In the genomic region with DNA sequence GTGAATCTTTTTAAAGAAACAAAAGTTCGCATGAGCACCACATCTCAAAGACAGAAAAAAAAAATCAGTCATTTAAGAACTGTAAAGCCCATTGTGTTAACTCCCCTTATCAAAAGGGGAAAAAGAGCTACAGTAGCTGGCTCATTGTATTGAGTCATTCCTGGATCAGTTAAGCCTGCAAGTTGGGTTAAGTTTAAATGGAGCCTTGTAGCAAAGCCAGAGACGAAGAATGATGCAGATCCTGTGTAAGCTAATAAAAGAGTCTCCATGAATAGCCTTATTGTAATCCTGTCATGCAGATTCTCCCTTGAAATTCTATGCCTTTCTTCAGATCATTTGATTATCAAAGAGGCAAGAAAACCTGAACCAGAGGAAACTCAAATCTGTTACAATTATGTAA, we compare ENCODE assay signal across 13 cellular contexts.
DNase-seq lines count a peak whose midpoint lies in the region; ATAC-seq, FAIRE-seq and TF ChIP-seq lines count a peak whose summit lies in the region.
"Had no signal": no experiment of that assay in that cellular context is flagged by ENCODE, and none has a peak within 500 bp of the region (broad histone marks: within the 10 kb centered on the region; RNA-seq: fewer than 3 reads in every experiment).

No MANE protein-coding gene starts in this region.

- H3K27me3 ChIP-seq in CD4-positive, alpha-beta T cell (ENCODE audit: control insufficient read depth, insufficient read depth, low read length) = no peaks in the 10 kb centered on the region
- no peaks in the 10 kb centered on the region for H3K27me3 ChIP-seq in Karpas-422 (ENCODE audit: low read length)
- no peaks in the 10 kb centered on the region for H3K27me3 ChIP-seq in naive thymus-derived CD4-positive, alpha-beta T cell (ENCODE audit: control insufficient read depth in 2 of 2, insufficient read depth in 2 of 2, low read length in 2 of 2)
- H3K27me3 ChIP-seq: gastrocnemius medialis had no signal

- H3K9me3 Mint-ChIP-seq in CD4-positive, alpha-beta T cell = no peaks in the 10 kb centered on the region
- peaks cover 0 to 10% (median 1%) of the 10 kb centered on the region in 11 donors for H3K9me3 Mint-ChIP-seq in naive thymus-derived CD4-positive, alpha-beta T cell

- POLR2A ChIA-PET in CD4-positive, alpha-beta T cell (lab: Charles Lee) = interaction anchor here (1.1 to 1.2 kb wide), 3 partner anchors 30 to 35 kb away, joined by 3 to 6 read pairs (median 5); no protein-coding TSS in a partner anchor
- POLR2A ChIA-PET in naive thymus-derived CD4-positive, alpha-beta T cell (lab: Charles Lee) = no interaction called here

- TF ChIP-seq POLR2A in GM12891 (IDR thresholded peaks at IDR 0.05; ENCODE audit: low read depth, low read length) = no peak

- no peaks in the 10 kb centered on the region for H3K36me3 ChIP-seq in Karpas-422 (ENCODE audit: insufficient read depth, low read length)
- H3K36me3 ChIP-seq in naive thymus-derived CD4-positive, alpha-beta T cell (ENCODE audit: control insufficient read depth in 2 of 3, insufficient read depth in 3 of 3, low read length in 3 of 3) = no peaks in the 10 kb centered on the region
- H3K36me3 ChIP-seq: gastrocnemius medialis had no signal

- CTCF ChIA-PET in CD4-positive, alpha-beta T cell (lab: Charles Lee) = interaction anchor here (1.5 kb wide), 1 partner anchor 10 kb away, joined by 3 read pairs; no protein-coding TSS in a partner anchor
- CTCF ChIA-PET in naive thymus-derived CD4-positive, alpha-beta T cell (lab: Charles Lee) = no interaction called here

- peaks cover 15% of the 10 kb centered on the region for H3K36me3 Mint-ChIP-seq in CD4-positive, alpha-beta T cell (ENCODE audit: low read depth)
- H3K36me3 Mint-ChIP-seq in naive thymus-derived CD4-positive, alpha-beta T cell = peaks cover 0 to 44% (median 36%) of the 10 kb centered on the region in 5 donors

- no peaks in the 10 kb centered on the region for H3K79me2 ChIP-seq in Karpas-422 (ENCODE audit: low read length)

- no peak overlapping the region for H3K4me3 ChIP-seq in Karpas-422 (ENCODE audit: low read length)
- H3K4me3 ChIP-seq in cardiac fibroblast (replicated peaks in 1 of 2; ENCODE audit: low read depth in 2 of 2, low read length in 2 of 2) = no peak overlapping the region
- H3K4me3 ChIP-seq in naive thymus-derived CD4-positive, alpha-beta T cell (ENCODE audit: low read length) = no peak overlapping the region
- H3K4me3 ChIP-seq: gastrocnemius medialis, skin epidermis had no signal

- peaks cover 20% of the 10 kb centered on the region for H3K4me1 ChIP-seq in Karpas-422 (ENCODE audit: low read length)
- no peaks in the 10 kb centered on the region for H3K4me1 ChIP-seq in naive thymus-derived CD4-positive, alpha-beta T cell (ENCODE audit: control insufficient read depth in 2 of 2, insufficient read depth in 2 of 2, low read length in 2 of 2)
- H3K4me1 ChIP-seq: gastrocnemius medialis had no signal

- no peak overlapping the region for H3K9ac ChIP-seq in Karpas-422 (ENCODE audit: low read length)

- H4K20me1 ChIP-seq in Karpas-422 (ENCODE audit: insufficient read depth, low read depth, low read length) = no peaks in the 10 kb centered on the region

- peak overlapping the region; percentile 17 for H3K4me2 ChIP-seq in Karpas-422 (ENCODE audit: low read depth, low read length, poor library complexity, severe bottlenecking)

- H3K27ac ChIP-seq in CD4-positive, alpha-beta T cell (ENCODE audit: low read depth, low read length) = no peak overlapping the region
- H3K27ac ChIP-seq in Karpas-422 (ENCODE audit: low read length) = no peak overlapping the region
- H3K27ac ChIP-seq in naive thymus-derived CD4-positive, alpha-beta T cell (ENCODE audit: low read depth, low read length) = no peak overlapping the region
- H3K27ac ChIP-seq: C4-2B, gastrocnemius medialis had no signal

- no peaks in the 10 kb centered on the region for H3K27me3 Mint-ChIP-seq in CD4-positive, alpha-beta T cell
- H3K27me3 Mint-ChIP-seq in naive thymus-derived CD4-positive, alpha-beta T cell = no peaks in the 10 kb centered on the region

- H3K4me1 Mint-ChIP-seq in CD4-positive, alpha-beta T cell (ENCODE audit: low read depth) = peaks cover 13% of the 10 kb centered on the region
- peaks cover 0 to 22% (median 18%) of the 10 kb centered on the region in 7 donors for H3K4me1 Mint-ChIP-seq in naive thymus-derived CD4-positive, alpha-beta T cell

- no peak for DNase-seq in CD4-positive, alpha-beta T cell
- DNase-seq in Karpas-422 (no peak), cardiac fibroblast (ENCODE audit: low read depth in 2 of 2) (peak; percentile 43 to 63), left lobe of liver (ENCODE audit: low spot score) (no peak), GM12891 (ENCODE audit: insufficient read length, low spot score) (no peak), activated gamma-delta T cell (lab: John Stamatoyannopoulos, UW) (no peak)
- no peak for DNase-seq in naive thymus-derived CD4-positive, alpha-beta T cell
- DNase-seq: aorta, gastrocnemius medialis, NCI-H226 had no signal

- no peak for TF ChIP-seq CTCF in CD4-positive, alpha-beta T cell (IDR thresholded peaks at IDR 0.05)
- no peak for TF ChIP-seq CTCF in cardiac fibroblast (IDR thresholded peaks at IDR 0.05; ENCODE audit: low read depth, low read length)

- H3K27ac Mint-ChIP-seq in CD4-positive, alpha-beta T cell = peak overlapping the region; percentile 3
- peak overlapping the region in 5 of 9 donors; percentile 9 to 78 (median 69) for H3K27ac Mint-ChIP-seq in naive thymus-derived CD4-positive, alpha-beta T cell

- H3K9me3 ChIP-seq in CD4-positive, alpha-beta T cell (ENCODE audit: control insufficient read depth, low read length) = no peaks in the 10 kb centered on the region
- H3K9me3 ChIP-seq in Karpas-422 (ENCODE audit: low read length) = no peaks in the 10 kb centered on the region
- H3K9me3 ChIP-seq in naive thymus-derived CD4-positive, alpha-beta T cell (ENCODE audit: control insufficient read depth in 2 of 3, low read length in 3 of 3) = no peaks in the 10 kb centered on the region
- H3K9me3 ChIP-seq: gastrocnemius medialis had no signal

- no peak overlapping the region for H2AFZ ChIP-seq in Karpas-422 (ENCODE audit: low read length)

- no peak for ATAC-seq in CD4-positive, alpha-beta T cell (ENCODE audit: poor library complexity)
- no peak for ATAC-seq in naive thymus-derived CD4-positive, alpha-beta T cell
- ATAC-seq in left lobe of liver (no peak), HG03439 (IDR thresholded peaks at IDR 0.05; ENCODE audit: unreplicated experiment) (no peak)
- ATAC-seq: gastrocnemius medialis had no signal

- no peak overlapping the region for H3K4me3 Mint-ChIP-seq in CD4-positive, alpha-beta T cell
- H3K4me3 Mint-ChIP-seq in naive thymus-derived CD4-positive, alpha-beta T cell = no peak overlapping the region

- no peak for FAIRE-seq in GM12891 (lab: Jason Lieb, UNC)

- intact Hi-C loops in CD4-positive, alpha-beta T cell (cut with DNase I, micrococcal nuclease) = no loop called here
- intact Hi-C loops in naive thymus-derived CD4-positive, alpha-beta T cell (cut with micrococcal nuclease) = no loop called here

- H3K9me2 ChIP-seq in Karpas-422 (replicated peaks; ENCODE audit: insufficient read depth, low read length) = no peaks in the 10 kb centered on the region

TF ChIP-seq in GM12891, 5 proteins besides CTCF, POLR2A, EP300 and RAD21:
- no peak for TF ChIP-seq POLR2AphosphoS5 (IDR thresholded peaks at IDR 0.05; ENCODE audit: low read depth, low read length)
- TF ChIP-seq TAF1 (IDR thresholded peaks at IDR 0.05; ENCODE audit: low read depth, low read length) = no peak
- no peak for TF ChIP-seq SPI1 (IDR thresholded peaks at IDR 0.05; ENCODE audit: low read depth, low read length)
- TF ChIP-seq PAX5 (IDR thresholded peaks at IDR 0.05; ENCODE audit: insufficient read depth, low read length, severe bottlenecking) = no peak
- no peak for TF ChIP-seq POU2F2 (IDR thresholded peaks at IDR 0.05; ENCODE audit: low read depth, low read length)

Comparison
In these comparisons a context has a peak if more than half of its experiments do, and no peak if none do; other contexts are left out.
1. DNase-seq: peak in cardiac fibroblast (2 of 2); none in CD4-positive, alpha-beta T cell (0 of 10), Karpas-422 (single experiment), naive thymus-derived CD4-positive, alpha-beta T cell (0 of 9), left lobe of liver (single experiment), GM12891 (single experiment) and activated gamma-delta T cell (single experiment).